In genomic region chr12:66004922-66005703, GRCh38 we compare ENCODE assay signal across 25 cellular contexts.
DNase-seq lines count a peak whose midpoint lies in the region; ATAC-seq, FAIRE-seq and TF ChIP-seq lines count a peak whose summit lies in the region.
"Had no signal": no experiment of that assay in that cellular context is flagged by ENCODE, and none has a peak within 500 bp of the region (broad histone marks: within the 10 kb centered on the region; RNA-seq: fewer than 3 reads in every experiment).

No MANE protein-coding gene starts in this region.

- peak overlapping the region; percentile 53 for H4K91ac ChIP-seq in trophoblast cell (ENCODE audit: low read depth, low read length)

- H3K4me1 ChIP-seq in right atrium auricular region = peaks cover 0 to 4% of the 10 kb centered on the region in 2 donors
- no peaks in the 10 kb centered on the region for H3K4me1 ChIP-seq in HEK293 (ENCODE audit: control insufficient read depth, insufficient read depth, low read length)
- H3K4me1 ChIP-seq in heart right ventricle = peaks cover 0 to 15% (median 4%) of the 10 kb centered on the region in 9 donors
- peaks cover 2 to 5% of the 10 kb centered on the region in 2 experiments for H3K4me1 ChIP-seq in trophoblast cell (ENCODE audit: control insufficient read depth in 1 of 2, insufficient read depth in 2 of 2, low read length in 2 of 2)
- H3K4me1 ChIP-seq: A549, BE2C, HAP-1 had no signal

- DNase-seq in Right ventricle myocardium superior (no peak), right atrium auricular region (ENCODE audit: low spot score) (no peak), heart right ventricle (peak; percentile 7 to 20), trophoblast cell (no peak), NOMO-1 treated with DMSO at 0.1 percent for 48 hours (lab: John Stamatoyannopoulos, UW; ENCODE audit: unreplicated experiment) (no peak), frontal cortex (ENCODE audit: low spot score in 2 of 2) (no peak)
- DNase-seq: 8988T; ACHN; AML-193; BE2C; Calu3; CD4-positive, alpha-beta T cell; CD8-positive, alpha-beta memory T cell; COR-L47; DMS53; DMS79 treated with DMSO at 0.1 percent for 48 hours; GF-D8; GOT3 had no signal

- peak overlapping the region; percentile 23 for H2AK5ac ChIP-seq in trophoblast cell (ENCODE audit: low read length)

- 91 to 93% methylated on average over 1 of the region's 1 CpG for WGBS in heart right ventricle, 2 donors
- WGBS in trophoblast cell (ENCODE audit: extremely low coverage, insufficient coverage, insufficient read length) = no CpG with 5 or more reads among the region's 1 CpG

- H4K8ac ChIP-seq in trophoblast cell (ENCODE audit: low read depth, low read length) = no peak overlapping the region

- no peaks in the 10 kb centered on the region for H3K79me2 ChIP-seq in trophoblast cell (ENCODE audit: control insufficient read depth, insufficient read depth, low read length, poor library complexity)

- H2AFZ ChIP-seq in trophoblast cell (ENCODE audit: insufficient read depth, low read length, poor library complexity) = no peak overlapping the region

- H3K27me3 ChIP-seq in right atrium auricular region (no peaks in the 10 kb centered on the region), heart right ventricle (no peaks in the 10 kb centered on the region), trophoblast cell (ENCODE audit: insufficient read depth, low read length) (no peaks in the 10 kb centered on the region)
- H3K27me3 ChIP-seq: BE2C; BLaER1 treated with 17β-estradiol and CSF1 and Interleukin-3, amounts not matched to agents 10 nM and 100 nM had no signal

- no peak overlapping the region for H2BK5ac ChIP-seq in trophoblast cell (ENCODE audit: low read depth, low read length, poor library complexity)

- H3K4me3 ChIP-seq in right atrium auricular region = no peak overlapping the region
- H3K4me3 ChIP-seq in HEK293 (ENCODE audit: low read depth, low read length) = no peak overlapping the region
- no peak overlapping the region for H3K4me3 ChIP-seq in heart right ventricle
- H3K4me3 ChIP-seq in trophoblast cell (ENCODE audit: low read depth, low read length) = no peak overlapping the region
- H3K4me3 ChIP-seq: A549; BLaER1 treated with 17β-estradiol and CSF1 and Interleukin-3, amounts not matched to agents 10 nM and 100 nM; HAP-1 had no signal

- no peak overlapping the region for H3K27ac ChIP-seq in right atrium auricular region
- no peak overlapping the region for H3K27ac ChIP-seq in HEK293 (ENCODE audit: extremely low read depth, low read depth, low read length)
- no peak overlapping the region for H3K27ac ChIP-seq in heart right ventricle
- no peak overlapping the region for H3K27ac ChIP-seq in trophoblast cell (ENCODE audit: low read depth, low read length)
- H3K27ac ChIP-seq: A549; BLaER1 treated with 17β-estradiol and CSF1 and Interleukin-3, amounts not matched to agents 10 nM and 100 nM had no signal

- H2BK120ac ChIP-seq in trophoblast cell (ENCODE audit: insufficient read depth, low read length, poor library complexity) = peak overlapping the region; percentile 63

- no peak overlapping the region for H3K9ac ChIP-seq in trophoblast cell (ENCODE audit: low read length)
- H3K9ac ChIP-seq: BLaER1 treated with 17β-estradiol and CSF1 and Interleukin-3, amounts not matched to agents 10 nM and 100 nM had no signal

- TF ChIP-seq CTCF in right atrium auricular region (IDR thresholded peaks at IDR 0.05) (no peak), HEK293 (tag by site-specific recombination; IDR thresholded peaks at IDR 0.05) (no peak), heart right ventricle (IDR thresholded peaks at IDR 0.05) (no peak)

- H2BK12ac ChIP-seq in trophoblast cell (ENCODE audit: low read length) = peak overlapping the region; percentile 48

- peak overlapping the region; percentile 21 for H3K14ac ChIP-seq in trophoblast cell (ENCODE audit: low read length)

- H3K36me3 ChIP-seq in right atrium auricular region (no peaks in the 10 kb centered on the region), HEK293 (ENCODE audit: control insufficient read depth in 2 of 2, insufficient read depth in 1 of 2, low read length in 2 of 2) (no peaks in the 10 kb centered on the region), heart right ventricle (no peaks in the 10 kb centered on the region), trophoblast cell (ENCODE audit: control insufficient read depth in 1 of 2, insufficient read depth in 2 of 2, low read length in 2 of 2) (no peaks in the 10 kb centered on the region)
- H3K36me3 ChIP-seq: BE2C; BLaER1 treated with 17β-estradiol and CSF1 and Interleukin-3, amounts not matched to agents 10 nM and 100 nM; HAP-1 had no signal

- POLR2A ChIA-PET in HEK293 (lab: Yijun Ruan, JAX) = no interaction called here

- peak; percentile 82 for ATAC-seq in Right ventricle myocardium superior (ENCODE audit: poor library complexity)
- peak in 3 of 8 donors; percentile 57 to 81 (median 70) for ATAC-seq in heart right ventricle
- ATAC-seq in HG03135 (IDR thresholded peaks at IDR 0.05; ENCODE audit: unreplicated experiment) = no peak
- ATAC-seq: A549 had no signal

- H3K4ac ChIP-seq in trophoblast cell (ENCODE audit: low read depth, low read length) = no peak overlapping the region

- H3K4me2 ChIP-seq in trophoblast cell (ENCODE audit: low read length) = no peak overlapping the region
- H3K4me2 ChIP-seq: A549 had no signal

- H3K18ac ChIP-seq in trophoblast cell (ENCODE audit: low read length) = no peak overlapping the region

- no peaks in the 10 kb centered on the region for H3K9me3 ChIP-seq in right atrium auricular region
- H3K9me3 ChIP-seq in HEK293 (ENCODE audit: control insufficient read depth, insufficient read depth, low read depth, low read length) = no peaks in the 10 kb centered on the region
- H3K9me3 ChIP-seq in heart right ventricle = peaks cover 0 to 4% (median 0%) of the 10 kb centered on the region in 11 donors
- no peaks in the 10 kb centered on the region for H3K9me3 ChIP-seq in trophoblast cell (ENCODE audit: insufficient read depth, low read depth, low read length)
- H3K9me3 ChIP-seq: A549, BE2C, HAP-1 had no signal

- no peak overlapping the region for H4K12ac ChIP-seq in trophoblast cell (ENCODE audit: low read depth, low read length)

- peaks cover 7% of the 10 kb centered on the region for H3K79me1 ChIP-seq in trophoblast cell (ENCODE audit: low read length)

- FAIRE-seq in frontal cortex (lab: Jason Lieb, UNC) = no peak
- FAIRE-seq: A549, GM12892, H54 had no signal

- intact Hi-C loops in Right ventricle myocardium superior (cut with DNase I) = no loop called here
- intact Hi-C loops in heart right ventricle (cut with DNase I) = no loop called here

- CTCF ChIA-PET in HEK293 (lab: Yijun Ruan, JAX) = interaction anchor here (0.6 kb wide), 1 partner anchor 47 kb away, joined by 5 read pairs; no protein-coding TSS in a partner anchor

- H3K23ac ChIP-seq in trophoblast cell (ENCODE audit: low read length) = no peak overlapping the region

TF ChIP-seq in HEK293, 187 proteins besides CTCF, POLR2A, EP300 and RAD21:
- TF ChIP-seq ZNF350 (tag by site-specific recombination; IDR thresholded peaks at IDR 0.05) (no peak), ATF2 (tag by site-specific recombination; IDR thresholded peaks at IDR 0.05; ENCODE audit: low read depth) (0 out of 2 replicates have a peak, but pooled peaks have one; percentile 26), ZNF280C (tag by site-specific recombination; IDR thresholded peaks at IDR 0.05) (no peak)

Comparison
In these comparisons a context has a peak if more than half of its experiments do, and no peak if none do; other contexts are left out.
1. DNase-seq: peak in heart right ventricle (2 of 2); none in Right ventricle myocardium superior (single experiment), right atrium auricular region (single experiment), trophoblast cell (0 of 2), NOMO-1 treated with DMSO at 0.1 percent for 48 hours (single experiment) and frontal cortex (0 of 2).